9 cellular contexts compared by ENCODE assay signal in genomic region chr1:155744711-155745283, GRCh38. TPM values are rescaled to one million over a fixed set of nuclear protein-coding genes. Genes with fewer than 3 reads are reported as not detected.
A peak's percentile ranks its signal among the peaks of the same experiment; 100 is the strongest.
DNase-seq lines count a peak whose midpoint lies in the region; ATAC-seq, FAIRE-seq and TF ChIP-seq lines count a peak whose summit lies in the region.
"Had no signal": no experiment of that assay in that cellular context is flagged by ENCODE, and none has a peak within 500 bp of the region (broad histone marks: within the 10 kb centered on the region; RNA-seq: fewer than 3 reads in every experiment).

No MANE protein-coding gene starts in this region.

- H3K27ac ChIP-seq in SJSA1, result no peak overlapping the region

- no peaks in the 10 kb centered on the region for H3K27me3 ChIP-seq in SJSA1 (replicated peaks)

- H3K4me3 ChIP-seq in GM12865 (ENCODE audit: low read depth, low read length) (peak overlapping the region; percentile 84), SJSA1 (peak overlapping the region; percentile 40), fibroblast of pulmonary artery (replicated peaks; ENCODE audit: low read depth, low read length) (peak overlapping the region; percentile 67), retinal pigment epithelial cell (ENCODE audit: low read length) (peak overlapping the region; percentile 81)

- TF ChIP-seq CTCF in GM12865 (IDR thresholded peaks at IDR 0.05; ENCODE audit: insufficient read depth, low read depth, low read length, missing control alignments) (no peak), fibroblast of pulmonary artery (IDR thresholded peaks at IDR 0.05; ENCODE audit: low read length, missing control alignments) (no peak), retinal pigment epithelial cell (conservative IDR thresholded peaks at IDR 0.05; ENCODE audit: low read depth, low read length) (no peak)

- FAIRE-seq in RCC 7860 (lab: Jason Lieb, UNC), result no peak
- FAIRE-seq: colon had no signal

- H3K9me3 ChIP-seq in SJSA1 (replicated peaks), result no peaks in the 10 kb centered on the region

- H3K36me3 ChIP-seq in SJSA1, result peaks cover 12% of the 10 kb centered on the region

- DNase-seq in GM12865 (ENCODE audit: low read depth) (no peak), SJSA1 (ENCODE audit: low read depth in 1 of 2, low spot score in 2 of 2) (no peak), fibroblast of pulmonary artery (ENCODE audit: low read depth) (no peak), retinal pigment epithelial cell (ENCODE audit: low read depth) (no peak), RCC 7860 (ENCODE audit: low spot score) (no peak), amygdala (lab: John Stamatoyannopoulos, UW) (no peak), SKM-1 treated with dmso at 0.1 percent for 144 hours (lab: John Stamatoyannopoulos, UW; ENCODE audit: unreplicated experiment) (no peak)

- H3K4me1 ChIP-seq in SJSA1 (replicated peaks), result no peaks in the 10 kb centered on the region

- ATAC-seq in HG02571 (IDR thresholded peaks at IDR 0.05; ENCODE audit: unreplicated experiment), result no peak

RNA-seq across cellular contexts. Expression of gene DAP3, which starts 55.9 kb away (rescaled TPM):
- 34.3 and 52.6 TPM in 2 replicates for total RNA-seq in SJSA1 (2014; rRNA removed; shearing (Covaris generic))

RNA-seq across cellular contexts. Expression of gene YY1AP1, which starts 56.2 kb away (rescaled TPM):
- total RNA-seq in SJSA1 (2014; rRNA removed; shearing (Covaris generic)), result 46.5 and 48.9 TPM in 2 replicates
